In the genomic region with DNA sequence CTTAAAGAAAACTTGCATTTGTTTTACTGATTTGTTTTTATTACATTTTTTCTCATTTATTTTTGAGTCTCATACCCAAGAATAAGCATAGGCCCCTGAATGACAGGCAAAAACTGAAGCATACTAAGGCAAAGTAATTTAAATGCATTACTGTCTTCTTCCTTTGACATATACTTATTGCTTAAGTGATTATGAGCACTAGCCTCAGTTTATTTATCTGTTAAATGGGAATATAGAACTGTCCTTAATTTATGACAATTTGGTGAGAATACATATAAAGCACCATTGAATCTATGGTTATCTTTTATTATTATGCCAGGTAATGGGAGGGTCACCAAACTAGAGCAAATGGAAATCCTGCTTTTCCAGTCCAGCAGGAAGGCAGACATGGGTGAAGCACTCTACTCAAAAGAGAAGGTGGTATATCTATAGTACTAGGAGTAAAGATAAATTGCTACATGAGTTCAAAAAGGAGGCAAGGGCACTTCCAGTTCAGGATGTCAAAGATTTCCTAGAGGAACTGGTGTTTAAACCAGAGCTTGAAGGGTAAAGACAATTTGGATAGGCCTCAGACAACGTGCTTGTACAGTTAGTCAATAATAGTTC, we compare ENCODE assay signal across 22 cellular contexts.
DNase-seq lines count a peak whose midpoint lies in the region; ATAC-seq and TF ChIP-seq lines count a peak whose summit lies in the region.
"Had no signal": no experiment of that assay in that cellular context is flagged by ENCODE, and none has a peak within 500 bp of the region (broad histone marks: within the 10 kb centered on the region; RNA-seq: fewer than 3 reads in every experiment).

No MANE protein-coding gene starts in this region.

- H3K18ac ChIP-seq in mesenchymal stem cell (ENCODE audit: low read depth in 1 of 2, low read length in 2 of 2) = no peak overlapping the region

- no peak overlapping the region for H2BK120ac ChIP-seq in mesenchymal stem cell (ENCODE audit: low read depth, low read length)

- peak overlapping the region; percentile 41 for H2AK5ac ChIP-seq in mesenchymal stem cell (ENCODE audit: low read length, severe bottlenecking)

- H3K9me3 ChIP-seq in mesenchymal stem cell (ENCODE audit: control insufficient read depth, low read length) = no peaks in the 10 kb centered on the region
- no peaks in the 10 kb centered on the region for H3K9me3 ChIP-seq in prostate gland
- H3K9me3 ChIP-seq: BLaER1, Caco-2, MG63 had no signal

- intact Hi-C loops in prostate gland (cut with DNase I) = no loop called here

- H4K91ac ChIP-seq in mesenchymal stem cell (ENCODE audit: low read length) = no peak overlapping the region

- no peak for TF ChIP-seq POLR2A in prostate gland (IDR thresholded peaks at IDR 0.05)

- no peaks in the 10 kb centered on the region for H3K27me3 Mint-ChIP-seq in activated naive CD8-positive, alpha-beta T cell
- H3K27me3 Mint-ChIP-seq in stimulated activated naive B cell treated with anti-CD40 and anti-IgM and Interleukin-4, amounts not matched to agents 10 μg/mL and 1 μg/mL and 100 μg/mL, for 72 hours = no peaks in the 10 kb centered on the region
- no peaks in the 10 kb centered on the region for H3K27me3 Mint-ChIP-seq in stimulated activated naive CD8-positive, alpha-beta T cell treated with anti-CD3 and anti-CD28 coated beads, Interleukin-15, amount 100 ng/mL, for 72 hours

- no peak overlapping the region for H2BK15ac ChIP-seq in mesenchymal stem cell (ENCODE audit: low read depth, poor library complexity, severe bottlenecking)

- no peak overlapping the region for H3K4ac ChIP-seq in mesenchymal stem cell (ENCODE audit: low read depth in 1 of 2, low read length in 2 of 2)

- H3K9ac ChIP-seq in mesenchymal stem cell (ENCODE audit: low read length) = no peak overlapping the region
- H3K9ac ChIP-seq: BLaER1, GM23248 had no signal

- H3K9me3 Mint-ChIP-seq in activated naive CD8-positive, alpha-beta T cell (ENCODE audit: low read depth) = no peaks in the 10 kb centered on the region
- no peaks in the 10 kb centered on the region for H3K9me3 Mint-ChIP-seq in stimulated activated naive B cell treated with anti-CD40 and anti-IgM and Interleukin-4, amounts not matched to agents 10 μg/mL and 1 μg/mL and 100 μg/mL, for 72 hours
- H3K9me3 Mint-ChIP-seq in stimulated activated naive CD8-positive, alpha-beta T cell treated with anti-CD3 and anti-CD28 coated beads, Interleukin-15, amount 100 ng/mL, for 72 hours = no peaks in the 10 kb centered on the region

- TF ChIP-seq CTCF in prostate gland (IDR thresholded peaks at IDR 0.05) = no peak

- H3K14ac ChIP-seq in mesenchymal stem cell (ENCODE audit: low read length in 2 of 2) = no peak overlapping the region

- H3K4me2 ChIP-seq in mesenchymal stem cell (ENCODE audit: low read length, poor library complexity, severe bottlenecking) = no peak overlapping the region
- H3K4me2 ChIP-seq: BLaER1 had no signal

- H3K27ac ChIP-seq in mesenchymal stem cell (ENCODE audit: low read length, poor library complexity, severe bottlenecking) (no peak overlapping the region), prostate gland (peak overlapping the region in 1 of 2 donors; percentile 2)
- H3K27ac ChIP-seq: 22Rv1, BLaER1, GM23248, HL-60 had no signal

- H3K27ac Mint-ChIP-seq in activated naive CD8-positive, alpha-beta T cell = peak overlapping the region; percentile 92
- H3K27ac Mint-ChIP-seq in stimulated activated naive B cell treated with anti-CD40 and anti-IgM and Interleukin-4, amounts not matched to agents 10 μg/mL and 1 μg/mL and 100 μg/mL, for 72 hours = peak overlapping the region; percentile 10
- no peak overlapping the region for H3K27ac Mint-ChIP-seq in stimulated activated naive CD8-positive, alpha-beta T cell treated with anti-CD3 and anti-CD28 coated beads, Interleukin-15, amount 100 ng/mL, for 72 hours

- H3K79me1 ChIP-seq in mesenchymal stem cell (replicated peaks; ENCODE audit: low read length, poor library complexity, severe bottlenecking) = peaks cover 44% of the 10 kb centered on the region

- H3K4me1 Mint-ChIP-seq in activated naive CD8-positive, alpha-beta T cell (ENCODE audit: low read depth) = peaks cover 80% of the 10 kb centered on the region
- H3K4me1 Mint-ChIP-seq in stimulated activated naive B cell treated with anti-CD40 and anti-IgM and Interleukin-4, amounts not matched to agents 10 μg/mL and 1 μg/mL and 100 μg/mL, for 72 hours = peaks cover 25 to 56% of the 10 kb centered on the region in 2 donors
- peaks cover 71% of the 10 kb centered on the region for H3K4me1 Mint-ChIP-seq in stimulated activated naive CD8-positive, alpha-beta T cell treated with anti-CD3 and anti-CD28 coated beads, Interleukin-15, amount 100 ng/mL, for 72 hours

- WGBS in mesenchymal stem cell = 96% methylated on average over 1 of the region's 1 CpG
- WGBS in prostate gland = 31% methylated on average over 1 of the region's 1 CpG

- no peak overlapping the region for H3K4me3 Mint-ChIP-seq in activated naive CD8-positive, alpha-beta T cell
- no peak overlapping the region for H3K4me3 Mint-ChIP-seq in stimulated activated naive B cell treated with anti-CD40 and anti-IgM and Interleukin-4, amounts not matched to agents 10 μg/mL and 1 μg/mL and 100 μg/mL, for 72 hours
- H3K4me3 Mint-ChIP-seq in stimulated activated naive CD8-positive, alpha-beta T cell treated with anti-CD3 and anti-CD28 coated beads, Interleukin-15, amount 100 ng/mL, for 72 hours = no peak overlapping the region

- H3K36me3 Mint-ChIP-seq in activated naive CD8-positive, alpha-beta T cell = peaks cover 26% of the 10 kb centered on the region
- H3K36me3 Mint-ChIP-seq in stimulated activated naive B cell treated with anti-CD40 and anti-IgM and Interleukin-4, amounts not matched to agents 10 μg/mL and 1 μg/mL and 100 μg/mL, for 72 hours = peaks cover 25 to 35% of the 10 kb centered on the region in 2 donors

- H4K8ac ChIP-seq in mesenchymal stem cell (ENCODE audit: low read length) = no peak overlapping the region

- H2BK12ac ChIP-seq in mesenchymal stem cell (ENCODE audit: low read length in 2 of 2) = no peak overlapping the region

- H3K36me3 ChIP-seq in mesenchymal stem cell (ENCODE audit: control insufficient read depth in 1 of 2, insufficient read depth in 2 of 2, low read depth in 1 of 2, low read length in 2 of 2) (peaks cover 0 to 11% of the 10 kb centered on the region in 2 experiments), prostate gland (no peaks in the 10 kb centered on the region)
- H3K36me3 ChIP-seq: BLaER1, MG63 had no signal

- ATAC-seq in stimulated activated naive B cell treated with anti-CD40 and anti-IgM and Interleukin-4, amounts not matched to agents 10 μg/mL and 1 μg/mL and 100 μg/mL, for 72 hours (replicated peaks) = no peak
- ATAC-seq in stimulated activated naive CD8-positive, alpha-beta T cell treated with anti-CD3 and anti-CD28 coated beads, Interleukin-15, amount 100 ng/mL, for 72 hours = no peak
- ATAC-seq in HG03457 (IDR thresholded peaks at IDR 0.05; ENCODE audit: unreplicated experiment) = no peak
- ATAC-seq: HCT116, Panc1 had no signal

- H2BK5ac ChIP-seq in mesenchymal stem cell (ENCODE audit: low read depth, low read length, poor library complexity, severe bottlenecking) = no peak overlapping the region

- no peak overlapping the region for H3K23ac ChIP-seq in mesenchymal stem cell (ENCODE audit: low read length in 2 of 2)

- H3K4me1 ChIP-seq in mesenchymal stem cell (ENCODE audit: control insufficient read depth, insufficient read depth, low read depth, low read length) = peaks cover 12% of the 10 kb centered on the region
- no peaks in the 10 kb centered on the region for H3K4me1 ChIP-seq in prostate gland (replicated peaks)
- H3K4me1 ChIP-seq: BLaER1 had no signal

- H3K27me3 ChIP-seq in mesenchymal stem cell (ENCODE audit: control insufficient read depth in 1 of 2, insufficient read depth in 1 of 2, low read length in 2 of 2) (no peaks in the 10 kb centered on the region), prostate gland (replicated peaks; ENCODE audit: insufficient read depth) (no peaks in the 10 kb centered on the region)
- H3K27me3 ChIP-seq: BLaER1, MG63 had no signal

- no peak overlapping the region for H3K4me3 ChIP-seq in mesenchymal stem cell (ENCODE audit: insufficient read depth in 1 of 2, low read depth in 1 of 2, low read length in 2 of 2)
- no peak overlapping the region for H3K4me3 ChIP-seq in prostate gland
- H3K4me3 ChIP-seq: BLaER1, GM23248, MG63 had no signal

- H2AFZ ChIP-seq in mesenchymal stem cell (ENCODE audit: low read depth, low read length) = no peak overlapping the region
- H2AFZ ChIP-seq: GM23248 had no signal

- DNase-seq in DMS53 (lab: John Stamatoyannopoulos, UW) (peak; percentile 11), DMS53 treated with DMSO at 0.1 percent for 48 hours (lab: John Stamatoyannopoulos, UW; ENCODE audit: unreplicated experiment) (no peak), mesenchymal stem cell (no peak), prostate gland (ENCODE audit: low spot score) (no peak)
- no peak for DNase-seq in stimulated activated naive B cell treated with anti-CD40 and anti-IgM and Interleukin-4, amounts not matched to agents 10 μg/mL and 1 μg/mL and 100 μg/mL, for 72 hours
- no peak for DNase-seq in stimulated activated naive CD8-positive, alpha-beta T cell treated with anti-CD3 and anti-CD28 coated beads, Interleukin-15, amount 100 ng/mL, for 72 hours
- DNase-seq: Caco-2, DMS79, GM23248, KG1, MG63, NCI-H1092 treated with DMSO at 0.1 percent for 48 hours, NCI-H1694 treated with DMSO at 0.1 percent for 48 hours, NCI-H748 treated with DMSO at 0.1 percent for 48 hours, Right ventricle myocardium superior had no signal

Comparison
In these comparisons a context has a peak if more than half of its experiments do, and no peak if none do; other contexts are left out.
1. H3K27ac Mint-ChIP-seq: peak in activated naive CD8-positive, alpha-beta T cell (single experiment) and stimulated activated naive B cell treated with anti-CD40 and anti-IgM and Interleukin-4, amounts not matched to agents 10 μg/mL and 1 μg/mL and 100 μg/mL, for 72 hours (single experiment); none in stimulated activated naive CD8-positive, alpha-beta T cell treated with anti-CD3 and anti-CD28 coated beads, Interleukin-15, amount 100 ng/mL, for 72 hours (0 of 2).